ENCODE assay signal across 1 cellular context in the genomic region with DNA sequence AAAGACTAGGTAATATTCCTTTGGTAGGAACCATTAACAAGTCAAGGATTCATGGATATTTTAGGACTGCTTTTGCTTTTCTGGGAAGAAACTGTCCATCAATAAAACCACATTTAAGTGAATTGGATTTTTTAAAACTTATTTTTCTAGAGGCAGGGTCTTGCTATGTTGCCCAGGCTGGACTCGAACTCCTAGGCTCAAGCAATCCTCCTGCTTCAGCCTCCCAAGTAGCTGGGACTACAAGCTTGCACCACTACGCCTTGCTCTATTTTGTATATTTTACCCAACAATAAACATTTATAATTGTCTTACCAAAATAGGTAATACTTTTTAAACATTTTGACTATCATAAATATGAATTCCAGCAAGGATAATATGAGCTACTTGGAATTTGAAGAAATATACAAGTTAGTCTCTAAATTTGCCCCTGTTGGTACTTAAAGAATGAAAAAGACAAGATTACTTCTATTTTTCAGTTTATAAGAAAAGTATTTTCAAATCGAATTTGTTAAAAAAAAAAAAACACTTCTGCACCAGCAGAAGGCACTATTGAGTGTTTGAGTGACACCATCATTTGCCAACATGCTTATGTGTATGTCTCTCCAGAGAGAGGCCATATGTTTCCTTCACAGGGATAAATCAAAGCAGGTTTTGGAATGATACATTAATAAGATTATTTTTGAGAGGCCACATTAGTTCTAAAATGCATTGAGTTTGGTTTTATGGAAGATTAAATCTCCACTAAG.
TF ChIP-seq lines count a peak whose summit lies in the region.

No MANE protein-coding gene starts in this region.

TF ChIP-seq in K562, 482 proteins besides CTCF, POLR2A, EP300 and RAD21 (continued from another document):
- TF ChIP-seq, protein P1, sequence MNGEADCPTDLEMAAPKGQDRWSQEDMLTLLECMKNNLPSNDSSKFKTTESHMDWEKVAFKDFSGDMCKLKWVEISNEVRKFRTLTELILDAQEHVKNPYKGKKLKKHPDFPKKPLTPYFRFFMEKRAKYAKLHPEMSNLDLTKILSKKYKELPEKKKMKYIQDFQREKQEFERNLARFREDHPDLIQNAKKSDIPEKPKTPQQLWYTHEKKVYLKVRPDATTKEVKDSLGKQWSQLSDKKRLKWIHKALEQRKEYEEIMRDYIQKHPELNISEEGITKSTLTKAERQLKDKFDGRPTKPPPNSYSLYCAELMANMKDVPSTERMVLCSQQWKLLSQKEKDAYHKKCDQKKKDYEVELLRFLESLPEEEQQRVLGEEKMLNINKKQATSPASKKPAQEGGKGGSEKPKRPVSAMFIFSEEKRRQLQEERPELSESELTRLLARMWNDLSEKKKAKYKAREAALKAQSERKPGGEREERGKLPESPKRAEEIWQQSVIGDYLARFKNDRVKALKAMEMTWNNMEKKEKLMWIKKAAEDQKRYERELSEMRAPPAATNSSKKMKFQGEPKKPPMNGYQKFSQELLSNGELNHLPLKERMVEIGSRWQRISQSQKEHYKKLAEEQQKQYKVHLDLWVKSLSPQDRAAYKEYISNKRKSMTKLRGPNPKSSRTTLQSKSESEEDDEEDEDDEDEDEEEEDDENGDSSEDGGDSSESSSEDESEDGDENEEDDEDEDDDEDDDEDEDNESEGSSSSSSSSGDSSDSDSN (IDR thresholded peaks at IDR 0.05; ENCODE audit: borderline replicate concordance in 1 of 2, low read depth in 2 of 2, low read length in 2 of 2), result no peak
- TF ChIP-seq, protein P2, sequence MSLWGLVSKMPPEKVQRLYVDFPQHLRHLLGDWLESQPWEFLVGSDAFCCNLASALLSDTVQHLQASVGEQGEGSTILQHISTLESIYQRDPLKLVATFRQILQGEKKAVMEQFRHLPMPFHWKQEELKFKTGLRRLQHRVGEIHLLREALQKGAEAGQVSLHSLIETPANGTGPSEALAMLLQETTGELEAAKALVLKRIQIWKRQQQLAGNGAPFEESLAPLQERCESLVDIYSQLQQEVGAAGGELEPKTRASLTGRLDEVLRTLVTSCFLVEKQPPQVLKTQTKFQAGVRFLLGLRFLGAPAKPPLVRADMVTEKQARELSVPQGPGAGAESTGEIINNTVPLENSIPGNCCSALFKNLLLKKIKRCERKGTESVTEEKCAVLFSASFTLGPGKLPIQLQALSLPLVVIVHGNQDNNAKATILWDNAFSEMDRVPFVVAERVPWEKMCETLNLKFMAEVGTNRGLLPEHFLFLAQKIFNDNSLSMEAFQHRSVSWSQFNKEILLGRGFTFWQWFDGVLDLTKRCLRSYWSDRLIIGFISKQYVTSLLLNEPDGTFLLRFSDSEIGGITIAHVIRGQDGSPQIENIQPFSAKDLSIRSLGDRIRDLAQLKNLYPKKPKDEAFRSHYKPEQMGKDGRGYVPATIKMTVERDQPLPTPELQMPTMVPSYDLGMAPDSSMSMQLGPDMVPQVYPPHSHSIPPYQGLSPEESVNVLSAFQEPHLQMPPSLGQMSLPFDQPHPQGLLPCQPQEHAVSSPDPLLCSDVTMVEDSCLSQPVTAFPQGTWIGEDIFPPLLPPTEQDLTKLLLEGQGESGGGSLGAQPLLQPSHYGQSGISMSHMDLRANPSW (CRISPR knock-in tag; IDR thresholded peaks at IDR 0.05), result no peak
- no peak for TF ChIP-seq ZNF408 (CRISPR knock-in tag; IDR thresholded peaks at IDR 0.05; ENCODE audit: low read depth)
- TF ChIP-seq SAFB (IDR thresholded peaks at IDR 0.05; ENCODE audit: borderline replicate concordance, low read depth, low read length), result no peak
- TF ChIP-seq ZNF785 (CRISPR knock-in tag; IDR thresholded peaks at IDR 0.05), result no peak
- no peak for TF ChIP-seq ZNF436 (CRISPR knock-in tag; IDR thresholded peaks at IDR 0.05)
- TF ChIP-seq, protein P3, sequence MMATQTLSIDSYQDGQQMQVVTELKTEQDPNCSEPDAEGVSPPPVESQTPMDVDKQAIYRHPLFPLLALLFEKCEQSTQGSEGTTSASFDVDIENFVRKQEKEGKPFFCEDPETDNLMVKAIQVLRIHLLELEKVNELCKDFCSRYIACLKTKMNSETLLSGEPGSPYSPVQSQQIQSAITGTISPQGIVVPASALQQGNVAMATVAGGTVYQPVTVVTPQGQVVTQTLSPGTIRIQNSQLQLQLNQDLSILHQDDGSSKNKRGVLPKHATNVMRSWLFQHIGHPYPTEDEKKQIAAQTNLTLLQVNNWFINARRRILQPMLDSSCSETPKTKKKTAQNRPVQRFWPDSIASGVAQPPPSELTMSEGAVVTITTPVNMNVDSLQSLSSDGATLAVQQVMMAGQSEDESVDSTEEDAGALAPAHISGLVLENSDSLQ (IDR thresholded peaks at IDR 0.05), result peak; percentile 85
- TF ChIP-seq, protein P4, sequence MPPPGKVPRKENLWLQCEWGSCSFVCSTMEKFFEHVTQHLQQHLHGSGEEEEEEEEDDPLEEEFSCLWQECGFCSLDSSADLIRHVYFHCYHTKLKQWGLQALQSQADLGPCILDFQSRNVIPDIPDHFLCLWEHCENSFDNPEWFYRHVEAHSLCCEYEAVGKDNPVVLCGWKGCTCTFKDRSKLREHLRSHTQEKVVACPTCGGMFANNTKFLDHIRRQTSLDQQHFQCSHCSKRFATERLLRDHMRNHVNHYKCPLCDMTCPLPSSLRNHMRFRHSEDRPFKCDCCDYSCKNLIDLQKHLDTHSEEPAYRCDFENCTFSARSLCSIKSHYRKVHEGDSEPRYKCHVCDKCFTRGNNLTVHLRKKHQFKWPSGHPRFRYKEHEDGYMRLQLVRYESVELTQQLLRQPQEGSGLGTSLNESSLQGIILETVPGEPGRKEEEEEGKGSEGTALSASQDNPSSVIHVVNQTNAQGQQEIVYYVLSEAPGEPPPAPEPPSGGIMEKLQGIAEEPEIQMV (tag; conservative IDR thresholded peaks at IDR 0.05; ENCODE audit: low read depth), result no peak
- TF ChIP-seq GATAD2B (IDR thresholded peaks at IDR 0.05; ENCODE audit: borderline replicate concordance), result no peak
- TF ChIP-seq FOXK2 (conservative IDR thresholded peaks at IDR 0.05 in 1 of 2, IDR thresholded peaks at IDR 0.05 in 1 of 2; ENCODE audit: low read depth in 2 of 2), result no peak
- peak; percentile 13 for TF ChIP-seq MEIS2 (IDR thresholded peaks at IDR 0.05; ENCODE audit: partially characterized antibody)
- TF ChIP-seq E2F3 (CRISPR knock-in tag; IDR thresholded peaks at IDR 0.05), result no peak
- TF ChIP-seq MEF2D (tag; conservative IDR thresholded peaks at IDR 0.05; ENCODE audit: low read depth), result no peak
- TF ChIP-seq TSC22D4 (tag; IDR thresholded peaks at IDR 0.05), result no peak
- TF ChIP-seq ZFP30 (CRISPR knock-in tag; IDR thresholded peaks at IDR 0.05; ENCODE audit: borderline replicate concordance), result no peak
- TF ChIP-seq JUNB (CRISPR knock-in tag; conservative IDR thresholded peaks at IDR 0.05), result no peak
- TF ChIP-seq ZNF121 (CRISPR knock-in tag; conservative IDR thresholded peaks at IDR 0.05), result peak; percentile 61
- no peak for TF ChIP-seq CHCHD3 (CRISPR knock-in tag; IDR thresholded peaks at IDR 0.05)
- no peak for TF ChIP-seq ZC3H4 (CRISPR knock-in tag; IDR thresholded peaks at IDR 0.05; ENCODE audit: borderline replicate concordance)
- no peak for TF ChIP-seq EP400 (IDR thresholded peaks at IDR 0.05)
- no peak for TF ChIP-seq PPARD (CRISPR knock-in tag; IDR thresholded peaks at IDR 0.05)
- TF ChIP-seq, protein P5, sequence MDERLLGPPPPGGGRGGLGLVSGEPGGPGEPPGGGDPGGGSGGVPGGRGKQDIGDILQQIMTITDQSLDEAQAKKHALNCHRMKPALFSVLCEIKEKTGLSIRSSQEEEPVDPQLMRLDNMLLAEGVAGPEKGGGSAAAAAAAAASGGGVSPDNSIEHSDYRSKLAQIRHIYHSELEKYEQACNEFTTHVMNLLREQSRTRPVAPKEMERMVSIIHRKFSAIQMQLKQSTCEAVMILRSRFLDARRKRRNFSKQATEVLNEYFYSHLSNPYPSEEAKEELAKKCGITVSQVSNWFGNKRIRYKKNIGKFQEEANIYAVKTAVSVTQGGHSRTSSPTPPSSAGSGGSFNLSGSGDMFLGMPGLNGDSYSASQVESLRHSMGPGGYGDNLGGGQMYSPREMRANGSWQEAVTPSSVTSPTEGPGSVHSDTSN (CRISPR knock-in tag; IDR thresholded peaks at IDR 0.05; ENCODE audit: low read depth), result no peak
- TF ChIP-seq, protein P5 (tag; conservative IDR thresholded peaks at IDR 0.05; ENCODE audit: low read depth), result 0 out of 2 replicates have a peak, but pooled peaks have one; percentile 15
- TF ChIP-seq TGIF2 (CRISPR knock-in tag; IDR thresholded peaks at IDR 0.05), result no peak
